In the genomic region with DNA sequence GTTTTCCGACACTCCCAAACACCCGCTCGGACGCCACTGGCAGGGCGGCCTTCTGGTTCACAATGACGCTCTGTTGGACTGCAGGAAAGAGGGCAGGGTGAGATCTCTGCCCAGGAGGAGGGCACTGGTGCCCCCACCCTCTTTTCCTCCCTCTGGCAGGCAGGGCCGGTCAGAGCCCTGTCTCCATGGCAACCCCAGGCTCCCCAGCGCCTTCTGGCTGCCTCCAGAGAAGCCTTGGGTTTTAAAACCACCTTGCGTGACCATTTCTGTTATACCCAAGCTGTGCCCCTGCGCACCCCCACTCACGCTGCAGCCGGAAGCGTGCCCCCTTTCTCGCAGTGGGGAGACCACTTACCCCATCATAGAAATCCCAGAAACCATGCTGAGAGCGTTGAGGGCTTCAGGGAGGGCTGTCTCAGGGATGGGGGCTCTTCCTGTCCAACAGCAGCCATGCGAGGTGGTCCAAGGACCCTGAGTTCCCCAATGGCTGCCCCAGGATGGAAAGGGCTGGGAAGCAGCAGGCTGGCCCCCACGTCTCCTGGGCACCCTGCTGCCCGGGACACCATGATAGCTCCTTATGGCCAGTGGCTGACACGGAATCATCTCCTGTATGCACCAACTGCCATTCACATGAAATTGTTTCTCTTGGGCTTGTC, we compare ENCODE assay signal across 12 cellular contexts. TPM values are rescaled to one million over a fixed set of nuclear protein-coding genes. Genes with fewer than 3 reads are reported as not detected.
DNase-seq lines count a peak whose midpoint lies in the region; ATAC-seq and TF ChIP-seq lines count a peak whose summit lies in the region.
"Had no signal": no experiment of that assay in that cellular context is flagged by ENCODE, and none has a peak within 500 bp of the region (broad histone marks: within the 10 kb centered on the region; RNA-seq: fewer than 3 reads in every experiment).

No MANE protein-coding gene starts in this region.

- peak overlapping the region; percentile 16 for H3K27ac ChIP-seq in left ventricle myocardium inferior (replicated peaks)
- H3K27ac ChIP-seq in tibial nerve = peak overlapping the region; percentile 54 to 96 (median 92)
- H3K27ac ChIP-seq: body of pancreas, neutrophil had no signal

- TF ChIP-seq EP300 in tibial nerve (IDR thresholded peaks at IDR 0.05) = peak; percentile 26 to 91

- TF ChIP-seq CTCF in left ventricle myocardium inferior (IDR thresholded peaks at IDR 0.05; ENCODE audit: borderline replicate concordance) (no peak), tibial nerve (IDR thresholded peaks at IDR 0.05) (peak in 3 of 5 experiments; percentile 8 to 33 (median 24)), type B pancreatic cell (conservative IDR thresholded peaks at IDR 0.05) (no peak)

- peaks cover 20% of the 10 kb centered on the region for H3K4me1 Mint-ChIP-seq in type B pancreatic cell (ENCODE audit: unreplicated experiment)
- peaks cover 18% of the 10 kb centered on the region for H3K4me1 Mint-ChIP-seq in activated T-cell treated with anti-CD3 and anti-CD28 coated beads, Interleukin-2, amount 50 U/mL, for 72 hours (ENCODE audit: low read depth)

- H3K9me3 ChIP-seq in left ventricle myocardium inferior (replicated peaks) = no peaks in the 10 kb centered on the region
- H3K9me3 ChIP-seq in tibial nerve = no peaks in the 10 kb centered on the region
- H3K9me3 ChIP-seq: BE2C, body of pancreas, neutrophil had no signal

- peak; percentile 12 for DNase-seq in left ventricle myocardium inferior
- DNase-seq in cardiac septum (ENCODE audit: low spot score) = no peak
- DNase-seq in cerebellar nuclear complex (lab: John Stamatoyannopoulos, UW) = peak; percentile 79 to 80
- DNase-seq in middle frontal gyrus (ENCODE audit: extremely low spot score, low spot score) = peak; percentile 73
- DNase-seq in tibial nerve (ENCODE audit: low spot score in 2 of 2) = no peak
- DNase-seq in type B pancreatic cell (ENCODE audit: extremely low spot score, unreplicated experiment) = no peak
- DNase-seq in activated T-cell treated with anti-CD3 and anti-CD28 coated beads, Interleukin-2, amount 50 U/mL, for 72 hours = no peak
- DNase-seq in activated T-cell treated with anti-CD3 and anti-CD28 coated beads, Interleukin-2, amount 50 U/mL, for 1 hour = no peak
- DNase-seq: BE2C, NCI-H2081 treated with DMSO at 0.1 percent for 48 hours had no signal

- no peak overlapping the region for H3K4me3 Mint-ChIP-seq in type B pancreatic cell
- H3K4me3 Mint-ChIP-seq in activated T-cell treated with anti-CD3 and anti-CD28 coated beads, Interleukin-2, amount 50 U/mL, for 72 hours = no peak overlapping the region

- ATAC-seq in activated T-cell treated with anti-CD3 and anti-CD28 coated beads, Interleukin-2, amount 50 U/mL, for 72 hours (replicated peaks in 1 of 2) = no peak
- ATAC-seq: body of pancreas had no signal

- H3K4me1 ChIP-seq in left ventricle myocardium inferior (peaks cover 26% of the 10 kb centered on the region), tibial nerve (peaks cover 0 to 51% (median 32%) of the 10 kb centered on the region in 4 donors)

- H3K27me3 ChIP-seq in left ventricle myocardium inferior (ENCODE audit: low read depth) (no peaks in the 10 kb centered on the region), tibial nerve (no peaks in the 10 kb centered on the region)
- H3K27me3 ChIP-seq: BE2C, body of pancreas had no signal

- no peaks in the 10 kb centered on the region for H3K36me3 Mint-ChIP-seq in type B pancreatic cell
- H3K36me3 Mint-ChIP-seq in activated T-cell treated with anti-CD3 and anti-CD28 coated beads, Interleukin-2, amount 50 U/mL, for 72 hours (ENCODE audit: insufficient read depth in 2 of 2) = no peaks in the 10 kb centered on the region

- intact Hi-C loops in left ventricle myocardium inferior (cut with micrococcal nuclease) (loop anchor here (5.0 kb wide), 1 partner anchor 476 kb away; no protein-coding TSS in a partner anchor), cardiac septum (cut with DNase I) (loop anchor here (5.0 kb wide), 1 partner anchor 291 kb away; no protein-coding TSS in a partner anchor)

- no peak overlapping the region for H3K27ac Mint-ChIP-seq in type B pancreatic cell
- H3K27ac Mint-ChIP-seq in activated T-cell treated with anti-CD3 and anti-CD28 coated beads, Interleukin-2, amount 50 U/mL, for 72 hours = no peak overlapping the region

- H3K4me3 ChIP-seq in left ventricle myocardium inferior (no peak overlapping the region), tibial nerve (peak overlapping the region in 2 of 4 donors; percentile 7 to 13)
- H3K4me3 ChIP-seq: body of pancreas had no signal

- H3K36me3 ChIP-seq in left ventricle myocardium inferior (no peaks in the 10 kb centered on the region), tibial nerve (no peaks in the 10 kb centered on the region)
- H3K36me3 ChIP-seq: BE2C, neutrophil had no signal

- H3K9me3 Mint-ChIP-seq in type B pancreatic cell = no peaks in the 10 kb centered on the region
- no peaks in the 10 kb centered on the region for H3K9me3 Mint-ChIP-seq in activated T-cell treated with anti-CD3 and anti-CD28 coated beads, Interleukin-2, amount 50 U/mL, for 72 hours

- 39 to 47% methylated on average over 11 to 17 of the region's 19 CpGs for WGBS in tibial nerve, 2 donors

- no peaks in the 10 kb centered on the region for H3K27me3 Mint-ChIP-seq in type B pancreatic cell
- peaks cover 4% of the 10 kb centered on the region for H3K27me3 Mint-ChIP-seq in activated T-cell treated with anti-CD3 and anti-CD28 coated beads, Interleukin-2, amount 50 U/mL, for 72 hours (ENCODE audit: low read depth)

- peak in 1 of 2 donors; percentile 72 for TF ChIP-seq POLR2A in tibial nerve (IDR thresholded peaks at IDR 0.05)

RNA-seq across cellular contexts. Expression of a gene that starts 7.3 kb away (rescaled TPM):
- total RNA-seq in left ventricle myocardium inferior (not detected), cardiac septum (0.22 TPM), tibial nerve (1 to 10 TPM in 3 of 4 donors, under 1 TPM in 1; 0.90 to 1.7 (median 1.3) TPM), type B pancreatic cell (ENCODE audit: low replicate concordance) (not detected in 2 replicates)
- total RNA-seq in activated T-cell treated with anti-CD3 and anti-CD28 coated beads, Interleukin-2, amount 50 U/mL, for 72 hours = under 1 TPM in 1 of 2 donors, not detected in 1; 0.31 TPM
- total RNA-seq: body of pancreas had no signal

RNA-seq across cellular contexts. Expression of a gene that starts 12.3 kb away (rescaled TPM):
- total RNA-seq in left ventricle myocardium inferior = 63.4 TPM
- total RNA-seq in cardiac septum = 49.5 TPM
- 10 to 100 TPM; 23.9 to 30.6 (median 27.5) TPM for total RNA-seq in tibial nerve
- total RNA-seq in type B pancreatic cell (ENCODE audit: low replicate concordance) = 31.4 and 33.5 TPM in 2 replicates
- 10 to 100 TPM; 39.3 to 51.9 TPM for total RNA-seq in activated T-cell treated with anti-CD3 and anti-CD28 coated beads, Interleukin-2, amount 50 U/mL, for 72 hours

RNA-seq across cellular contexts. Expression of a gene that starts 28.3 kb away (rescaled TPM):
- total RNA-seq in left ventricle myocardium inferior = 9.0 TPM
- 10.2 TPM for total RNA-seq in cardiac septum
- total RNA-seq in tibial nerve = 10 to 100 TPM; 14.9 to 25.5 (median 22.4) TPM
- total RNA-seq in type B pancreatic cell (ENCODE audit: low replicate concordance) = 20.7 and 22.4 TPM in 2 replicates
- total RNA-seq in activated T-cell treated with anti-CD3 and anti-CD28 coated beads, Interleukin-2, amount 50 U/mL, for 72 hours = 10 to 100 TPM; 16.9 to 20.2 TPM

RNA-seq across cellular contexts. Expression of a gene that starts 51.8 kb away (rescaled TPM):
- total RNA-seq in left ventricle myocardium inferior (0.85 TPM), cardiac septum (4.4 TPM), tibial nerve (10 to 100 TPM in 3 of 4 donors, 1 to 10 TPM in 1; 9.6 to 32.1 (median 14.9) TPM), type B pancreatic cell (ENCODE audit: low replicate concordance) (0.50 and 20.8 TPM in 2 replicates)
- 1 to 10 TPM; 3.3 to 6.1 TPM for total RNA-seq in activated T-cell treated with anti-CD3 and anti-CD28 coated beads, Interleukin-2, amount 50 U/mL, for 72 hours

Comparison
In these comparisons a context has a peak if more than half of its experiments do, and no peak if none do; other contexts are left out.
1. DNase-seq: peak in left ventricle myocardium inferior (single experiment), cerebellar nuclear complex (2 of 2) and middle frontal gyrus (single experiment); none in cardiac septum (single experiment), tibial nerve (0 of 2), type B pancreatic cell (single experiment), activated T-cell treated with anti-CD3 and anti-CD28 coated beads, Interleukin-2, amount 50 U/mL, for 72 hours (0 of 2) and activated T-cell treated with anti-CD3 and anti-CD28 coated beads, Interleukin-2, amount 50 U/mL, for 1 hour (single experiment).
2. CTCF ChIP-seq: peak in tibial nerve (3 of 5); none in left ventricle myocardium inferior (single experiment) and type B pancreatic cell (single experiment).